ENCODE assay signal across 8 cellular contexts in the genomic region with DNA sequence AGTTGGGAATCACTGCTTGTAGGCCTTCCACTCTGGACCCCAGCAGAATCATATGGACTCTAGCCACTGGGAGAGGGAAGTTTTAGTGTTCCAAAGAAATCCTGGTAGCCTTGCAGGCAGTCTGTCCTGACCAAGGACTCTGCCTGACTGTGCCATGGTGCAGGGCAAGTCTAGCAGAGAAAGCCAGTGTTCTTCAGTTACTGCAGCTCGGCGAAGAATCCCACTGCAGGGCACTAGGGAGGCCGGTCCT. TPM values are rescaled to one million over a fixed set of nuclear protein-coding genes. Genes with fewer than 3 reads are reported as not detected.
DNase-seq lines count a peak whose midpoint lies in the region; ATAC-seq and TF ChIP-seq lines count a peak whose summit lies in the region.

No MANE protein-coding gene starts in this region.

- no peak for DNase-seq in AG09309 (ENCODE audit: low read depth)
- DNase-seq in ascending aorta (ENCODE audit: low spot score in 2 of 2), result no peak
- no peak for DNase-seq in left lung
- no peak for DNase-seq in tibial artery
- no peak for DNase-seq in DMS79 (lab: John Stamatoyannopoulos, UW)
- no peak for DNase-seq in stimulated activated naive CD4-positive, alpha-beta T cell (lab: John Stamatoyannopoulos, UW)
- no peak for DNase-seq in cerebellar nuclear complex (lab: John Stamatoyannopoulos, UW)

- intact Hi-C loops in ascending aorta (cut with DNase I), result loop anchor here (5.0 kb wide), 1 partner anchor 69 kb away; the partner anchor contains the start of gene PAIP2
- intact Hi-C loops in left lung (cut with DNase I), result no loop called here
- intact Hi-C loops in tibial artery (cut with DNase I; ENCODE audit: low total_unique reads), result loop anchor here (10.0 kb wide), 1 partner anchor 818 kb away; no protein-coding TSS in a partner anchor

- H3K36me3 ChIP-seq in ascending aorta (no peaks in the 10 kb centered on the region), left lung (peaks cover 0 to 9% of the 10 kb centered on the region in 2 donors), tibial artery (peaks cover 0 to 6% (median 0%) of the 10 kb centered on the region in 3 donors)

- H3K27ac ChIP-seq in ascending aorta (peak overlapping the region; percentile 40 to 47), left lung (peak overlapping the region; percentile 61 to 80), tibial artery (peak overlapping the region; percentile 57 to 62)

- H3K4me1 ChIP-seq in ascending aorta, result peaks cover 0 to 21% of the 10 kb centered on the region in 2 donors
- H3K4me1 ChIP-seq in left lung, result peaks cover 17 to 56% of the 10 kb centered on the region in 2 donors
- H3K4me1 ChIP-seq in tibial artery, result peaks cover 0 to 25% (median 14%) of the 10 kb centered on the region in 4 donors

- H3K9me3 ChIP-seq in ascending aorta (no peaks in the 10 kb centered on the region), left lung (no peaks in the 10 kb centered on the region), tibial artery (no peaks in the 10 kb centered on the region)

- H3K4me3 ChIP-seq in AG09309 (ENCODE audit: control insufficient read depth, low read depth, low read length) (peak overlapping the region; percentile 36), ascending aorta (peak overlapping the region; percentile 44 to 71), left lung (peak overlapping the region; percentile 50 to 65), tibial artery (peak overlapping the region; percentile 56 to 62)

- H3K27me3 ChIP-seq in ascending aorta, result no peaks in the 10 kb centered on the region
- no peaks in the 10 kb centered on the region for H3K27me3 ChIP-seq in left lung
- H3K27me3 ChIP-seq in tibial artery, result no peaks in the 10 kb centered on the region

- no peak for TF ChIP-seq CTCF in AG09309 (IDR thresholded peaks at IDR 0.05; ENCODE audit: control insufficient read depth, insufficient read depth, low read depth, low read length, missing control alignments)
- TF ChIP-seq CTCF in ascending aorta (IDR thresholded peaks at IDR 0.05), result no peak
- TF ChIP-seq CTCF in left lung (IDR thresholded peaks at IDR 0.05), result no peak
- no peak for TF ChIP-seq CTCF in tibial artery (IDR thresholded peaks at IDR 0.05)

- ATAC-seq in HG02981 (IDR thresholded peaks at IDR 0.05; ENCODE audit: unreplicated experiment) (peak; percentile 6), left lung (no peak)

RNA-seq across cellular contexts. Expression of gene MATR3, which starts 20.3 kb away (rescaled TPM):
- total RNA-seq in ascending aorta, result 58.8 TPM
- 100 to 1,000 TPM; 171 to 177 TPM for total RNA-seq in left lung

Comparison
In these comparisons a context has a peak if more than half of its experiments do, and no peak if none do; other contexts are left out.
1. intact Hi-C loops: an anchor here in ascending aorta (5.0 kb wide) and tibial artery (10.0 kb wide); none called in left lung.